21 cellular contexts compared by ENCODE assay signal in genomic region chr1:19804786-19805390, GRCh38. TPM values are rescaled to one million over a fixed set of nuclear protein-coding genes. Genes with fewer than 3 reads are reported as not detected.
"Had no signal": no experiment of that assay in that cellular context is flagged by ENCODE, and none has a peak within 500 bp of the region (broad histone marks: within the 10 kb centered on the region; RNA-seq: fewer than 3 reads in every experiment).

No MANE protein-coding gene starts in this region.

- H3K4me3 ChIP-seq: adrenal gland, psoas muscle, sigmoid colon, upper lobe of left lung had no signal

- ATAC-seq: activated T-helper 17 cell treated with anti-CD3 and anti-CD28 coated beads, Interleukin-2, amount 50 U/mL, for 72 hours; psoas muscle had no signal

- H3K36me3 Mint-ChIP-seq: brain, naive B cell had no signal

- DNase-seq: activated CD4-positive, alpha-beta T cell treated with anti-CD3 and anti-CD28 coated beads, Interleukin-2, amount 10 ng/mL, durations not matched to agents 7 days and 5 days; activated CD4-positive, CD25-positive, alpha-beta regulatory T cell; activated CD8-positive, alpha-beta memory T cell treated with anti-CD3 and anti-CD28 coated beads for 24 hours; activated naive CD4-positive, alpha-beta T cell treated with anti-CD3 and anti-CD28 coated beads for 36 hours; activated T-cell treated with anti-CD3 and anti-CD28 coated beads for 4 hours; adrenal gland; endodermal cell; glutamatergic neuron; naive B cell; psoas muscle; sigmoid colon; stimulated activated CD4-positive, alpha-beta T cell treated with anti-CD3 and anti-CD28 coated beads, Interleukin-2, amount 100 ng/mL, for 48 hours; stimulated activated naive CD4-positive, alpha-beta T cell treated with Interleukin-2 at 50 U/mL for 16 hours; T-helper 2 cell; upper lobe of left lung had no signal

- H3K27me3 ChIP-seq: adrenal gland, sigmoid colon, upper lobe of left lung had no signal

- H3K27me3 Mint-ChIP-seq: activated T-helper 17 cell treated with anti-CD3 and anti-CD28 coated beads, Interleukin-2, amount 50 U/mL, for 72 hours had no signal

- H3K9me3 ChIP-seq: adrenal gland, psoas muscle, sigmoid colon, upper lobe of left lung had no signal

- H3K36me3 ChIP-seq: adrenal gland, sigmoid colon, upper lobe of left lung had no signal

- H3K4me3 Mint-ChIP-seq: activated CD4-positive, alpha-beta T cell treated with anti-CD3 and anti-CD28 coated beads, Interleukin-2, amount 10 ng/mL, durations not matched to agents 7 days and 5 days; activated naive CD4-positive, alpha-beta T cell treated with anti-CD3 and anti-CD28 coated beads for 36 hours; activated T-helper 17 cell treated with anti-CD3 and anti-CD28 coated beads, Interleukin-2, amount 50 U/mL, for 72 hours; endodermal cell had no signal

- H3K4me1 ChIP-seq: adrenal gland, psoas muscle had no signal

- H3K27ac Mint-ChIP-seq: activated CD4-positive, alpha-beta T cell treated with anti-CD3 and anti-CD28 coated beads, Interleukin-2, amount 10 ng/mL, durations not matched to agents 7 days and 5 days; activated naive CD4-positive, alpha-beta T cell treated with anti-CD3 and anti-CD28 coated beads for 36 hours; activated T-helper 17 cell treated with anti-CD3 and anti-CD28 coated beads, Interleukin-2, amount 50 U/mL, for 72 hours; endodermal cell had no signal

- H3K9me3 Mint-ChIP-seq: activated CD4-positive, alpha-beta T cell treated with anti-CD3 and anti-CD28 coated beads, Interleukin-2, amount 10 ng/mL, durations not matched to agents 7 days and 5 days; activated naive CD4-positive, alpha-beta T cell treated with anti-CD3 and anti-CD28 coated beads for 36 hours; activated T-helper 17 cell treated with anti-CD3 and anti-CD28 coated beads, Interleukin-2, amount 50 U/mL, for 72 hours; naive B cell had no signal

RNA-seq across cellular contexts. Expression of gene RNF186, which starts 10.2 kb away (rescaled TPM):
- total RNA-seq: activated CD4-positive, alpha-beta T cell treated with anti-CD3 and anti-CD28 coated beads, Interleukin-2, amount 10 ng/mL, durations not matched to agents 7 days and 5 days; activated naive CD4-positive, alpha-beta T cell treated with anti-CD3 and anti-CD28 coated beads for 36 hours; activated T-helper 17 cell treated with anti-CD3 and anti-CD28 coated beads, Interleukin-2, amount 50 U/mL, for 72 hours; adrenal gland; cerebellum; dermis microvascular lymphatic vessel endothelial cell; endodermal cell; fibroblast of villous mesenchyme; psoas muscle; sigmoid colon; temporal lobe; upper lobe of left lung had no signal
